ENCODE assay signal across 8 cellular contexts in genomic region chr11:85665756-85666155, GRCh38. TPM values are rescaled to one million over a fixed set of nuclear protein-coding genes. Genes with fewer than 3 reads are reported as not detected.
A peak's percentile ranks its signal among the peaks of the same experiment; 100 is the strongest.
DNase-seq lines count a peak whose midpoint lies in the region; ATAC-seq and TF ChIP-seq lines count a peak whose summit lies in the region.

No MANE protein-coding gene starts in this region.

- H3K4me1 Mint-ChIP-seq in CD8-positive, alpha-beta T cell (ENCODE audit: low read depth) = peaks cover 34% of the 10 kb centered on the region

- no peaks in the 10 kb centered on the region for H3K27me3 ChIP-seq in CD8-positive, alpha-beta T cell (ENCODE audit: insufficient read depth, low read length)
- no peaks in the 10 kb centered on the region for H3K27me3 ChIP-seq in MM.1S (replicated peaks; ENCODE audit: insufficient read depth, low read length)
- H3K27me3 ChIP-seq in neural cell (ENCODE audit: insufficient read depth, low read depth, low read length) = no peaks in the 10 kb centered on the region
- H3K27me3 ChIP-seq in upper lobe of left lung = no peaks in the 10 kb centered on the region

- H3K27me3 Mint-ChIP-seq in CD8-positive, alpha-beta T cell (ENCODE audit: low read depth) = no peaks in the 10 kb centered on the region

- intact Hi-C loops in CD8-positive, alpha-beta T cell (cut with DNase I, micrococcal nuclease) = loop anchor here (1.0 to 2.0 kb wide), 6 partner anchors 17 to 637 kb away; partner anchors contain the start of genes EED (in 1 of the 2) and HIKESHI (in 1 of the 2)

- peaks cover 31% of the 10 kb centered on the region for H3K36me3 Mint-ChIP-seq in CD8-positive, alpha-beta T cell

- no peak for TF ChIP-seq POLR2A in upper lobe of left lung (IDR thresholded peaks at IDR 0.05)

- TF ChIP-seq CTCF in CD8-positive, alpha-beta T cell (IDR thresholded peaks at IDR 0.05) = no peak
- TF ChIP-seq CTCF in MM.1S (IDR thresholded peaks at IDR 0.05; ENCODE audit: low read length) (no peak), neural cell (IDR thresholded peaks at IDR 0.05; ENCODE audit: poor library complexity, severe bottlenecking) (no peak), upper lobe of left lung (IDR thresholded peaks at IDR 0.05) (no peak)

- no peaks in the 10 kb centered on the region for H3K9me3 Mint-ChIP-seq in CD8-positive, alpha-beta T cell

- no peaks in the 10 kb centered on the region for H3K9me3 ChIP-seq in CD8-positive, alpha-beta T cell (ENCODE audit: low read length)
- H3K9me3 ChIP-seq in MM.1S (replicated peaks; ENCODE audit: insufficient read depth, low read length) (no peaks in the 10 kb centered on the region), neural cell (ENCODE audit: low read length) (no peaks in the 10 kb centered on the region), upper lobe of left lung (no peaks in the 10 kb centered on the region)

- H4K20me1 ChIP-seq in MM.1S (ENCODE audit: insufficient read depth, low read length) = peaks cover 25% of the 10 kb centered on the region
- H4K20me1 ChIP-seq in neural cell (ENCODE audit: insufficient read depth) = peaks cover 13% of the 10 kb centered on the region

- peak overlapping the region; percentile 56 for H3K4me3 Mint-ChIP-seq in CD8-positive, alpha-beta T cell

- CTCF ChIA-PET in CD8-positive, alpha-beta T cell (lab: Charles Lee) = no interaction called here

- peak overlapping the region; percentile 100 for H3K27ac Mint-ChIP-seq in CD8-positive, alpha-beta T cell

- no peaks in the 10 kb centered on the region for H3K36me3 ChIP-seq in CD8-positive, alpha-beta T cell (ENCODE audit: insufficient read depth, low read length)
- peaks cover 1% of the 10 kb centered on the region; the same call in 1 of the 2 replicates for H3K36me3 ChIP-seq in MM.1S (replicated peaks; ENCODE audit: insufficient read depth, low read length)
- H3K36me3 ChIP-seq in neural cell (ENCODE audit: insufficient read depth, low read length) = no peaks in the 10 kb centered on the region
- peaks cover 0 to 22% (median 0%) of the 10 kb centered on the region in 4 donors for H3K36me3 ChIP-seq in upper lobe of left lung

- no peaks in the 10 kb centered on the region for H3K9me2 ChIP-seq in MM.1S (replicated peaks; ENCODE audit: insufficient read depth, low read length)
- no peaks in the 10 kb centered on the region for H3K9me2 ChIP-seq in neural cell (ENCODE audit: insufficient read depth, low read length)

- peak overlapping the region; percentile 96 for H3K27ac ChIP-seq in CD8-positive, alpha-beta T cell (ENCODE audit: low read depth, low read length)
- no peak overlapping the region for H3K27ac ChIP-seq in MM.1S (ENCODE audit: low read length)
- H3K27ac ChIP-seq in cingulate gyrus (ENCODE audit: low read depth, low read length) = peak overlapping the region; percentile 96
- H3K27ac ChIP-seq in neural cell (ENCODE audit: low read length) = no peak overlapping the region
- H3K27ac ChIP-seq in upper lobe of left lung = peak overlapping the region in 1 of 4 donors; percentile 98

- DNase-seq in CD8-positive, alpha-beta T cell = no peak
- DNase-seq in MM.1S = no peak
- no peak for DNase-seq in upper lobe of left lung
- no peak for DNase-seq in GOT3 (lab: John Stamatoyannopoulos, UW)

- ATAC-seq in CD8-positive, alpha-beta T cell = no peak
- ATAC-seq in upper lobe of left lung (ENCODE audit: low FRiP score in 2 of 2) = no peak
- ATAC-seq in HG03139 (IDR thresholded peaks at IDR 0.05; ENCODE audit: unreplicated experiment) = no peak
- ATAC-seq in HG02973 (IDR thresholded peaks at IDR 0.05; ENCODE audit: unreplicated experiment) = no peak

- H3K4me2 ChIP-seq in MM.1S (ENCODE audit: low read depth, low read length) (peak overlapping the region; percentile 89; the same call in 1 of the 2 replicates), neural cell (ENCODE audit: low read length) (no peak overlapping the region)

- peak overlapping the region; percentile 94 for H3K4me3 ChIP-seq in CD8-positive, alpha-beta T cell (ENCODE audit: low read depth, low read length)
- no peak overlapping the region for H3K4me3 ChIP-seq in MM.1S (ENCODE audit: low read length)
- no peak overlapping the region for H3K4me3 ChIP-seq in neural cell (ENCODE audit: low read length)
- no peak overlapping the region for H3K4me3 ChIP-seq in upper lobe of left lung

- no peak overlapping the region for H3K9ac ChIP-seq in MM.1S (ENCODE audit: low read length)
- peak overlapping the region; percentile 97 for H3K9ac ChIP-seq in neural cell (ENCODE audit: low read length)

- POLR2A ChIA-PET in CD8-positive, alpha-beta T cell (lab: Charles Lee) = no interaction called here

- H2AFZ ChIP-seq in MM.1S (ENCODE audit: low read length) (peak overlapping the region; percentile 89), neural cell (ENCODE audit: low read depth, low read length) (peak overlapping the region; percentile 65)

- WGBS in upper lobe of left lung, 2 donors = 74% methylated on average over 5 of the region's 5 CpGs

- peaks cover 11% of the 10 kb centered on the region; the same call in 1 of the 2 replicates for H3F3A ChIP-seq in MM.1S (ENCODE audit: insufficient read depth, low read length)
- H3F3A ChIP-seq in neural cell (ENCODE audit: insufficient read depth, low read length, poor library complexity, severe bottlenecking) = no peaks in the 10 kb centered on the region

- H3K79me2 ChIP-seq in MM.1S (ENCODE audit: low read length) (peaks cover 41% of the 10 kb centered on the region), neural cell (replicated peaks; ENCODE audit: insufficient read depth, low read length) (peaks cover 31% of the 10 kb centered on the region)

- TF ChIP-seq EP300 in neural cell (conservative IDR thresholded peaks at IDR 0.05; ENCODE audit: poor library complexity, severe bottlenecking) (no peak), upper lobe of left lung (IDR thresholded peaks at IDR 0.05) (no peak)

- TF ChIP-seq RAD21 in neural cell (conservative IDR thresholded peaks at IDR 0.05) = no peak

- H3K4me1 ChIP-seq in CD8-positive, alpha-beta T cell (ENCODE audit: insufficient read depth, low read length) = peaks cover 30% of the 10 kb centered on the region
- H3K4me1 ChIP-seq in MM.1S (ENCODE audit: low read length) = peaks cover 8% of the 10 kb centered on the region; the same call in 1 of the 2 replicates
- H3K4me1 ChIP-seq in upper lobe of left lung = peaks cover 24 to 29% (median 25%) of the 10 kb centered on the region in 4 donors

TF ChIP-seq in neural cell, 6 proteins besides CTCF, POLR2A, EP300 and RAD21:
- TF ChIP-seq MXI1 (conservative IDR thresholded peaks at IDR 0.05; ENCODE audit: poor library complexity, severe bottlenecking) (no peak), TAF1 (IDR thresholded peaks at IDR 0.05; ENCODE audit: low read depth) (no peak), POLR2AphosphoS5 (IDR thresholded peaks at IDR 0.05) (no peak), EZH2 (IDR thresholded peaks at IDR 0.05; ENCODE audit: borderline replicate concordance, insufficient read depth, low read length, poor library complexity, severe bottlenecking) (no peak), SMC3 (conservative IDR thresholded peaks at IDR 0.05; ENCODE audit: poor library complexity) (no peak), REST (IDR thresholded peaks at IDR 0.05; ENCODE audit: borderline replicate concordance) (no peak)
TF ChIP-seq in neural cell: peak in this region for 0.

RNA-seq across cellular contexts. Expression of gene CREBZF, which starts 0.8 kb away (rescaled TPM):
- 10 to 100 TPM; 32.2 to 33.3 TPM for total RNA-seq in CD8-positive, alpha-beta T cell
- polyA plus RNA-seq in neural cell = 237 and 264 TPM in 2 replicates
- polyA minus RNA-seq in neural cell = 134 and 143 TPM in 2 replicates
- total RNA-seq in upper lobe of left lung = 100 to 1,000 TPM in 2 of 6 donors, 10 to 100 TPM in 4; 30.8 to 267 (median 66.6) TPM

RNA-seq across cellular contexts. Expression of gene TMEM126A, which starts 18.0 kb away (rescaled TPM):
- total RNA-seq in CD8-positive, alpha-beta T cell = 10 to 100 TPM; 23.3 to 26.8 TPM
- polyA plus RNA-seq in neural cell = 89.9 and 115 TPM in 2 replicates
- polyA minus RNA-seq in neural cell = 26.5 and 31.0 TPM in 2 replicates
- total RNA-seq in upper lobe of left lung = 10 to 100 TPM in 5 of 6 donors, 1 to 10 TPM in 1; 7.4 to 27.0 (median 17.4) TPM

RNA-seq across cellular contexts. Expression of gene CCDC89, which starts 20.2 kb away (rescaled TPM):
- not detected for total RNA-seq in CD8-positive, alpha-beta T cell
- not detected in 2 replicates for polyA plus RNA-seq in neural cell
- not detected in 2 replicates for polyA minus RNA-seq in neural cell
- 10 to 100 TPM in 1 of 6 donors, 1 to 10 TPM in 4, under 1 TPM in 1; 0.46 to 14.7 (median 2.8) TPM for total RNA-seq in upper lobe of left lung

RNA-seq across cellular contexts. Expression of gene TMEM126B, which starts 37.4 kb away (rescaled TPM):
- 10 to 100 TPM; 16.2 to 19.9 TPM for total RNA-seq in CD8-positive, alpha-beta T cell
- 97.0 and 111 TPM in 2 replicates for polyA plus RNA-seq in neural cell
- polyA minus RNA-seq in neural cell = 35.3 and 37.9 TPM in 2 replicates
- total RNA-seq in upper lobe of left lung = 10 to 100 TPM; 19.3 to 72.6 (median 44.8) TPM

RNA-seq across cellular contexts. Expression of gene DLG2, which starts 38.6 kb away (rescaled TPM):
- 1 to 10 TPM; 2.1 to 2.3 TPM for total RNA-seq in CD8-positive, alpha-beta T cell
- 177 and 179 TPM in 2 replicates for polyA plus RNA-seq in neural cell
- 508 and 781 TPM in 2 replicates for polyA minus RNA-seq in neural cell
- total RNA-seq in upper lobe of left lung = 10 to 100 TPM in 2 of 6 donors, 1 to 10 TPM in 4; 3.4 to 37.7 (median 9.1) TPM

Comparison
In these comparisons a context has a peak if more than half of its experiments do, and no peak if none do; other contexts are left out.
1. H3K27ac ChIP-seq: peak in CD8-positive, alpha-beta T cell (single experiment) and cingulate gyrus (single experiment); none in MM.1S (single experiment) and neural cell (single experiment).